Comparison of ENCODE assay signal across 6 cellular contexts in genomic region chr1:173861731-173862145, GRCh38. TPM values are rescaled to one million over a fixed set of nuclear protein-coding genes. Genes with fewer than 3 reads are reported as not detected.
DNase-seq lines count a peak whose midpoint lies in the region; ATAC-seq and TF ChIP-seq lines count a peak whose summit lies in the region.

No MANE protein-coding gene starts in this region.

- no peak for ATAC-seq in activated naive CD8-positive, alpha-beta T cell treated with anti-CD3 and anti-CD28 coated beads, Interleukin-2, amount 10 ng/mL, durations not matched to agents 7 days and 5 days (ENCODE audit: low read depth)
- ATAC-seq in HG02642 (IDR thresholded peaks at IDR 0.05; ENCODE audit: poor library complexity, unreplicated experiment) (no peak), HG02852 (IDR thresholded peaks at IDR 0.05; ENCODE audit: unreplicated experiment) (no peak)

- in situ Hi-C loops in KBM-7 (cut with MboI; ENCODE audit: low pct_unique_long_range_greater_than_20kb, low sequenced_read_pairs): no loop called here

- TF ChIP-seq CTCF in BE2C (IDR thresholded peaks at IDR 0.05; ENCODE audit: low read depth, low read length): no peak

- H3K4me3 Mint-ChIP-seq in activated naive CD8-positive, alpha-beta T cell treated with anti-CD3 and anti-CD28 coated beads, Interleukin-2, amount 10 ng/mL, durations not matched to agents 7 days and 5 days: no peak overlapping the region

- H3K27me3 ChIP-seq in BE2C: no peaks in the 10 kb centered on the region

- no peaks in the 10 kb centered on the region for H3K9me3 Mint-ChIP-seq in activated naive CD8-positive, alpha-beta T cell treated with anti-CD3 and anti-CD28 coated beads, Interleukin-2, amount 10 ng/mL, durations not matched to agents 7 days and 5 days

- no peaks in the 10 kb centered on the region for H3K9me3 ChIP-seq in BE2C

- POLR2A ChIA-PET in activated naive CD8-positive, alpha-beta T cell treated with anti-CD3 and anti-CD28 coated beads, Interleukin-2, amount 10 ng/mL, durations not matched to agents 7 days and 5 days (lab: Charles Lee): interaction anchor here (0.6 to 0.7 kb wide), 2 partner anchors 293 to 333 kb away, joined by 3 to 5 read pairs; no protein-coding TSS in a partner anchor

- H3K27me3 Mint-ChIP-seq in activated naive CD8-positive, alpha-beta T cell treated with anti-CD3 and anti-CD28 coated beads, Interleukin-2, amount 10 ng/mL, durations not matched to agents 7 days and 5 days: no peaks in the 10 kb centered on the region

- H3K4me1 Mint-ChIP-seq in activated naive CD8-positive, alpha-beta T cell treated with anti-CD3 and anti-CD28 coated beads, Interleukin-2, amount 10 ng/mL, durations not matched to agents 7 days and 5 days: peaks cover 38% of the 10 kb centered on the region

- peaks cover 34% of the 10 kb centered on the region for H3K36me3 Mint-ChIP-seq in activated naive CD8-positive, alpha-beta T cell treated with anti-CD3 and anti-CD28 coated beads, Interleukin-2, amount 10 ng/mL, durations not matched to agents 7 days and 5 days

- H3K4me3 ChIP-seq in BE2C (ENCODE audit: low read depth, low read length): no peak overlapping the region

- DNase-seq in BE2C (peak; percentile 15), KBM-7 (peak; percentile 56), COLO829 (ENCODE audit: low spot score) (no peak)
- DNase-seq in activated naive CD8-positive, alpha-beta T cell treated with anti-CD3 and anti-CD28 coated beads, Interleukin-2, amount 10 ng/mL, durations not matched to agents 7 days and 5 days: no peak

- no peaks in the 10 kb centered on the region for H3K4me1 ChIP-seq in BE2C

- peak overlapping the region; percentile 1 for H3K27ac Mint-ChIP-seq in activated naive CD8-positive, alpha-beta T cell treated with anti-CD3 and anti-CD28 coated beads, Interleukin-2, amount 10 ng/mL, durations not matched to agents 7 days and 5 days

- H3K36me3 ChIP-seq in BE2C: peaks cover 96% of the 10 kb centered on the region

RNA-seq across cellular contexts. Expression of gene GAS5, which starts 6.1 kb away (rescaled TPM):
- polyA plus RNA-seq in BE2C (2012; ENCODE audit: insufficient read depth, insufficient read length, low read depth): 577 TPM
- 100 to 1,000 TPM; 421 to 434 TPM for total RNA-seq in activated naive CD8-positive, alpha-beta T cell treated with anti-CD3 and anti-CD28 coated beads, Interleukin-2, amount 10 ng/mL, durations not matched to agents 7 days and 5 days

RNA-seq across cellular contexts. Expression of gene ZBTB37, which starts 6.4 kb away (rescaled TPM):
- polyA plus RNA-seq in BE2C (2012; ENCODE audit: insufficient read depth, insufficient read length, low read depth): 2.6 TPM
- total RNA-seq in activated naive CD8-positive, alpha-beta T cell treated with anti-CD3 and anti-CD28 coated beads, Interleukin-2, amount 10 ng/mL, durations not matched to agents 7 days and 5 days: 10 to 100 TPM; 16.2 to 16.4 TPM

RNA-seq across cellular contexts. Expression of gene CENPL, which starts 37.1 kb away (rescaled TPM):
- 4.1 TPM for polyA plus RNA-seq in BE2C (2012; ENCODE audit: insufficient read depth, insufficient read length, low read depth)
- total RNA-seq in activated naive CD8-positive, alpha-beta T cell treated with anti-CD3 and anti-CD28 coated beads, Interleukin-2, amount 10 ng/mL, durations not matched to agents 7 days and 5 days: 10 to 100 TPM; 33.9 to 34.0 TPM

RNA-seq across cellular contexts. Expression of gene DARS2, which starts 37.3 kb away (rescaled TPM):
- 8.0 TPM for polyA plus RNA-seq in BE2C (2012; ENCODE audit: insufficient read depth, insufficient read length, low read depth)
- 10 to 100 TPM; 21.6 to 22.5 TPM for total RNA-seq in activated naive CD8-positive, alpha-beta T cell treated with anti-CD3 and anti-CD28 coated beads, Interleukin-2, amount 10 ng/mL, durations not matched to agents 7 days and 5 days

RNA-seq across cellular contexts. Expression of gene SERPINC1, which starts 55.4 kb away (rescaled TPM):
- not detected for polyA plus RNA-seq in BE2C (2012; ENCODE audit: insufficient read depth, insufficient read length, low read depth)
- total RNA-seq in activated naive CD8-positive, alpha-beta T cell treated with anti-CD3 and anti-CD28 coated beads, Interleukin-2, amount 10 ng/mL, durations not matched to agents 7 days and 5 days: not detected

Comparison
In these comparisons a context has a peak if more than half of its experiments do, and no peak if none do; other contexts are left out.
1. DNase-seq: peak in BE2C (single experiment) and KBM-7 (single experiment); none in activated naive CD8-positive, alpha-beta T cell treated with anti-CD3 and anti-CD28 coated beads, Interleukin-2, amount 10 ng/mL, durations not matched to agents 7 days and 5 days (single experiment) and COLO829 (single experiment).